In the genomic region with DNA sequence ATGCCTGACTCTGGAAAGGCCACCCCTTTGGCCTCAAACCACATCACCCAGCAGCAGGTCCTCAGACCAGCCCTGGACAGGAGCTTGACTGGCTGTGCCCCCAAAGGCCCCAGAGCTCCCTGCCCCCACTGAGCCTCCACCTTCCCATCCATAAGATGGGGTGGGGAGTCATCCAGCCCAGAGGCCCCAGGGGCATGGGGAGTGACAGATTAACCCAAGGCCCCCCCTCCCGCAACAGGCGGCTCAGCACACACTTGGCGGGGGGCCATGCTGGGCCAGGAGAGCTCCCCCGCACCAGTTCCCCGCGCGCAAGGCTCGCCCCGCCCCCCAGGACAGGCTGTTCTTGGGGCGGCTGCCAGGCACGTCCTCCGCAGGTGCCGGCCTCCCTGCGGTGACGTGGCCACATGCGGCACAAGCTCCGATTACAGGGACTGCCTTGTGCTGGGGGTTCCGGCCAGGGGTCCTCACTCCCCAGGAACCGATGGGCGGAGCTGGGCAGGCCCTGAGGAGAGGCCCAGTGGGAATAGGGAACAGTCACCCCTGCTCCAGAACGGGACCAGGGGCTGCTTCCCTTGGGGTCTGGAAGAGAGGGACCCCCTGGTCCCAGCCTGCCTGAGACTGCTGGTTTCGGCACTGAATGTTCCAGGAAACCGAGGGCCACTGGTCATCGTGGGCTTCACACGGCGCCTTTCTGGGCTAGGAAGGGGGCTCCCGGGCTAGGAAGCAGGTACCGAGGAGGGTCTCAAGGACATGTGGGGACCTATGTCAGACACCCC, we compare ENCODE assay signal across 12 cellular contexts. TPM values are rescaled to one million over a fixed set of nuclear protein-coding genes. Genes with fewer than 3 reads are reported as not detected.
A peak's percentile ranks its signal among the peaks of the same experiment; 100 is the strongest.
DNase-seq lines count a peak whose midpoint lies in the region; ATAC-seq, FAIRE-seq and TF ChIP-seq lines count a peak whose summit lies in the region.
"Had no signal": no experiment of that assay in that cellular context is flagged by ENCODE, and none has a peak within 500 bp of the region (broad histone marks: within the 10 kb centered on the region; RNA-seq: fewer than 3 reads in every experiment).

No MANE protein-coding gene starts in this region.

- H3K36me3 ChIP-seq in duodenal mucosa (ENCODE audit: control insufficient read depth in 1 of 2, insufficient read depth in 2 of 2, low read length in 2 of 2): no peaks in the 10 kb centered on the region
- no peaks in the 10 kb centered on the region for H3K36me3 ChIP-seq in mucosa of rectum (ENCODE audit: control insufficient read depth in 2 of 2, insufficient read depth in 2 of 2, low read length in 2 of 2)
- no peaks in the 10 kb centered on the region for H3K36me3 ChIP-seq in osteoblast (ENCODE audit: insufficient read depth, low read length)
- H3K36me3 ChIP-seq: thoracic aorta had no signal

- TF ChIP-seq CTCF in CD4-positive, alpha-beta T cell (IDR thresholded peaks at IDR 0.05): no peak
- no peak for TF ChIP-seq CTCF in osteoblast (IDR thresholded peaks at IDR 0.05; ENCODE audit: extremely low read depth, low read depth, low read length)

- no peaks in the 10 kb centered on the region for H3K79me2 ChIP-seq in osteoblast (ENCODE audit: insufficient read depth, low read length)

- H3K27ac ChIP-seq in CD4-positive, alpha-beta T cell (ENCODE audit: low read depth, low read length): peak overlapping the region; percentile 40
- H3K27ac ChIP-seq in duodenal mucosa (ENCODE audit: low read depth, low read length) (peak overlapping the region; percentile 13), mucosa of rectum (ENCODE audit: low read depth in 2 of 2, low read length in 2 of 2) (no peak overlapping the region), osteoblast (ENCODE audit: low read depth, low read length) (no peak overlapping the region)
- H3K27ac ChIP-seq: thoracic aorta had no signal

- CTCF ChIA-PET in CD4-positive, alpha-beta T cell (lab: Charles Lee): interaction anchor here (1.3 to 9.0 kb wide), 2 partner anchors 358 to 470 kb away, joined by 4 to 158 read pairs; no protein-coding TSS in a partner anchor

- peaks cover 38% of the 10 kb centered on the region for H3K4me1 Mint-ChIP-seq in CD4-positive, alpha-beta T cell (ENCODE audit: low read depth)

- no peaks in the 10 kb centered on the region for H4K20me1 ChIP-seq in osteoblast (ENCODE audit: insufficient read depth, low read length)

- intact Hi-C loops in CD4-positive, alpha-beta T cell (cut with DNase I, micrococcal nuclease): loop anchor here in 1 of 2 experiments (5.0 to 10.0 kb wide), 3 partner anchors 193 to 1126 kb away; a partner anchor contains a TSS

- FAIRE-seq in GM12892 (lab: Jason Lieb, UNC): no peak

- no peak overlapping the region for H3K4me2 ChIP-seq in osteoblast (ENCODE audit: insufficient read depth, low read length)

- TF ChIP-seq POLR2A in GM12892 (IDR thresholded peaks at IDR 0.05; ENCODE audit: low read depth, low read length): no peak

- no peak overlapping the region for H2AFZ ChIP-seq in osteoblast (ENCODE audit: low read length)

- no peaks in the 10 kb centered on the region for H3K27me3 ChIP-seq in CD4-positive, alpha-beta T cell (ENCODE audit: control insufficient read depth, insufficient read depth, low read length)
- H3K27me3 ChIP-seq in duodenal mucosa (ENCODE audit: control insufficient read depth in 1 of 2, insufficient read depth in 2 of 2, low read length in 2 of 2): no peaks in the 10 kb centered on the region
- H3K27me3 ChIP-seq in mucosa of rectum (ENCODE audit: control insufficient read depth in 2 of 2, insufficient read depth in 2 of 2, low read length in 2 of 2): no peaks in the 10 kb centered on the region
- peaks cover 10% of the 10 kb centered on the region for H3K27me3 ChIP-seq in osteoblast (ENCODE audit: insufficient read depth, low read length)

- no peak for DNase-seq in CD4-positive, alpha-beta T cell
- peak; percentile 49 for DNase-seq in NCI-H1092 treated with DMSO at 0.1 percent for 48 hours (lab: John Stamatoyannopoulos, UW)
- DNase-seq in osteoblast (ENCODE audit: insufficient read length, low spot score, missing footprints): no peak
- DNase-seq in GM12892 (ENCODE audit: insufficient read length): no peak
- DNase-seq in NOMO-1 treated with dmso at 0.1 percent for 144 hours (lab: John Stamatoyannopoulos, UW; ENCODE audit: unreplicated experiment): no peak
- DNase-seq: MM.1S, T-cell had no signal

- ATAC-seq in CD4-positive, alpha-beta T cell (ENCODE audit: poor library complexity): no peak
- no peak for ATAC-seq in HG03520 (IDR thresholded peaks at IDR 0.05; ENCODE audit: unreplicated experiment)
- ATAC-seq: T-cell had no signal

- H3K9ac ChIP-seq in duodenal mucosa (ENCODE audit: low read depth in 1 of 2, low read length in 2 of 2) (peak overlapping the region; percentile 43 to 46), mucosa of rectum (ENCODE audit: low read depth in 1 of 2, low read length in 2 of 2) (peak overlapping the region; percentile 24 to 71)

- H3K27me3 Mint-ChIP-seq in CD4-positive, alpha-beta T cell: no peaks in the 10 kb centered on the region
- H3K27me3 Mint-ChIP-seq: T-cell had no signal

- POLR2A ChIA-PET in CD4-positive, alpha-beta T cell (lab: Charles Lee): interaction anchor here (2.7 to 3.9 kb wide), 2 partner anchors 11 to 358 kb away, joined by 18 to 20 read pairs; a partner anchor contains a TSS

- H3K9me3 Mint-ChIP-seq in CD4-positive, alpha-beta T cell: no peaks in the 10 kb centered on the region
- H3K9me3 Mint-ChIP-seq: activated T-helper 2 cell treated with anti-CD3 and anti-CD28 coated beads, Interferon-gamma antibody, Interleukin-2, Interleukin-4, amounts not matched to agents 10 μg/mL and 5 μg/mL and 100 μg/mL, durations not matched to agents 14 hours and 24 hours and 36 hours; T-cell had no signal

- H3K27ac Mint-ChIP-seq in CD4-positive, alpha-beta T cell: no peak overlapping the region
- H3K27ac Mint-ChIP-seq: activated T-helper 2 cell treated with anti-CD3 and anti-CD28 coated beads, Interferon-gamma antibody, Interleukin-2, Interleukin-4, amounts not matched to agents 10 μg/mL and 5 μg/mL and 100 μg/mL, durations not matched to agents 14 hours and 24 hours and 36 hours had no signal

- no peak overlapping the region for H3K4me3 ChIP-seq in duodenal mucosa (ENCODE audit: low read depth in 1 of 2, low read length in 2 of 2)
- peak overlapping the region in 1 of 2 donors; percentile 20 for H3K4me3 ChIP-seq in mucosa of rectum (ENCODE audit: low read length in 2 of 2)
- no peak overlapping the region for H3K4me3 ChIP-seq in osteoblast (ENCODE audit: insufficient read depth, low read length)
- H3K4me3 ChIP-seq: thoracic aorta had no signal

- peaks cover 28 to 32% of the 10 kb centered on the region in 2 donors for H3K4me1 ChIP-seq in duodenal mucosa (ENCODE audit: control insufficient read depth in 1 of 2, insufficient read depth in 2 of 2, low read length in 2 of 2)
- peaks cover 21 to 23% of the 10 kb centered on the region in 2 donors for H3K4me1 ChIP-seq in mucosa of rectum (ENCODE audit: control insufficient read depth in 2 of 2, insufficient read depth in 2 of 2, low read length in 2 of 2)
- H3K4me1 ChIP-seq in osteoblast (ENCODE audit: insufficient read depth, low read length): peaks cover 6% of the 10 kb centered on the region

- no peaks in the 10 kb centered on the region for H3K36me3 Mint-ChIP-seq in CD4-positive, alpha-beta T cell (ENCODE audit: low read depth)
- H3K36me3 Mint-ChIP-seq: T-cell had no signal

- H3K4me3 Mint-ChIP-seq in CD4-positive, alpha-beta T cell: no peak overlapping the region

- H3K9me3 ChIP-seq in CD4-positive, alpha-beta T cell (ENCODE audit: control insufficient read depth, low read length): no peaks in the 10 kb centered on the region
- H3K9me3 ChIP-seq in duodenal mucosa (ENCODE audit: control insufficient read depth in 1 of 2, low read length in 2 of 2): no peaks in the 10 kb centered on the region
- H3K9me3 ChIP-seq in mucosa of rectum (ENCODE audit: control insufficient read depth in 2 of 2, low read length in 2 of 2): no peaks in the 10 kb centered on the region
- no peaks in the 10 kb centered on the region for H3K9me3 ChIP-seq in osteoblast (ENCODE audit: low read depth, low read length)
- H3K9me3 ChIP-seq: thoracic aorta had no signal

RNA-seq across cellular contexts. Expression of a gene that starts 5.1 kb away (rescaled TPM):
- 1 to 10 TPM; 1.9 to 2.5 TPM for total RNA-seq in CD4-positive, alpha-beta T cell
- total RNA-seq in osteoblast: 10.9 and 13.3 TPM in 2 replicates
- polyA plus RNA-seq in GM12892 (2012; ENCODE audit: missing spikeins): not detected

RNA-seq across cellular contexts. Expression of a gene that starts 38.6 kb away (rescaled TPM):
- total RNA-seq in CD4-positive, alpha-beta T cell: 1 to 10 TPM; 1.1 to 1.3 TPM
- total RNA-seq in osteoblast: 2.5 and 3.8 TPM in 2 replicates
- polyA plus RNA-seq in GM12892 (2012; ENCODE audit: missing spikeins): not detected

Comparison
In these comparisons a context has a peak if more than half of its experiments do, and no peak if none do; other contexts are left out.
1. H3K27ac ChIP-seq: peak in CD4-positive, alpha-beta T cell (single experiment) and duodenal mucosa (single experiment); none in mucosa of rectum (0 of 2) and osteoblast (single experiment).